Comparison of ENCODE assay signal across 24 cellular contexts in genomic region chr7:80458822-80459725, GRCh38. TPM values are rescaled to one million over a fixed set of nuclear protein-coding genes. Genes with fewer than 3 reads are reported as not detected.
"Had no signal": no experiment of that assay in that cellular context is flagged by ENCODE, and none has a peak within 500 bp of the region (broad histone marks: within the 10 kb centered on the region; RNA-seq: fewer than 3 reads in every experiment).

No MANE protein-coding gene starts in this region.

- H3K4me3 ChIP-seq: coronary artery, lung, upper lobe of right lung had no signal

- H3K4me1 Mint-ChIP-seq: activated CD4-positive, alpha-beta memory T cell treated with anti-CD3 and anti-CD28 coated beads, Interleukin-2, amount 10 ng/mL, durations not matched to agents 7 days and 5 days; activated CD8-positive, alpha-beta memory T cell treated with anti-CD3 and anti-CD28 coated beads, Interleukin-2, amount 10 ng/mL, durations not matched to agents 7 days and 5 days; activated naive CD8-positive, alpha-beta T cell treated with anti-CD3 and anti-CD28 coated beads, Interleukin-2, amount 50 U/mL, for 24 hours; neural crest cell had no signal

- FAIRE-seq: keratinocyte had no signal

- ATAC-seq: activated CD8-positive, alpha-beta memory T cell treated with anti-CD3 and anti-CD28 coated beads, Interleukin-2, amount 10 ng/mL, durations not matched to agents 7 days and 5 days; activated naive CD8-positive, alpha-beta T cell treated with anti-CD3 and anti-CD28 coated beads, Interleukin-2, amount 50 U/mL, for 24 hours; heart right ventricle; left colon; naive thymus-derived CD4-positive, alpha-beta T cell; upper lobe of right lung had no signal

- H3K9me3 ChIP-seq: heart right ventricle, upper lobe of right lung had no signal

- H3K27me3 Mint-ChIP-seq: activated CD4-positive, alpha-beta memory T cell treated with anti-CD3 and anti-CD28 coated beads, Interleukin-2, amount 10 ng/mL, durations not matched to agents 7 days and 5 days; activated CD8-positive, alpha-beta memory T cell treated with anti-CD3 and anti-CD28 coated beads, Interleukin-2, amount 10 ng/mL, durations not matched to agents 7 days and 5 days; progenitor cell of endocrine pancreas had no signal

- H3K36me3 ChIP-seq: heart right ventricle, upper lobe of right lung had no signal

- H3K4me3 Mint-ChIP-seq: activated CD4-positive, alpha-beta memory T cell treated with anti-CD3 and anti-CD28 coated beads, Interleukin-2, amount 10 ng/mL, durations not matched to agents 7 days and 5 days; activated CD8-positive, alpha-beta memory T cell treated with anti-CD3 and anti-CD28 coated beads, Interleukin-2, amount 10 ng/mL, durations not matched to agents 7 days and 5 days; activated naive CD8-positive, alpha-beta T cell treated with anti-CD3 and anti-CD28 coated beads, Interleukin-2, amount 50 U/mL, for 24 hours; activated T-helper 1 cell treated with anti-CD3 and anti-CD28 coated beads, Interleukin-12 subunit alpha, Interleukin-12 subunit beta, Interleukin-2, Interleukin-4 antibody, amounts not matched to agents 30 ng/mL and 10 ng/mL and 1 ng/mL, durations not matched to agents 14 hours and 24 hours and 36 hours; naive thymus-derived CD4-positive, alpha-beta T cell; neural crest cell had no signal

- H3K9me3 Mint-ChIP-seq: activated naive CD8-positive, alpha-beta T cell treated with anti-CD3 and anti-CD28 coated beads, Interleukin-2, amount 50 U/mL, for 24 hours; activated T-helper 1 cell treated with anti-CD3 and anti-CD28 coated beads, Interleukin-12 subunit alpha, Interleukin-12 subunit beta, Interleukin-2, Interleukin-4 antibody, amounts not matched to agents 30 ng/mL and 10 ng/mL and 1 ng/mL, durations not matched to agents 14 hours and 24 hours and 36 hours; neural crest cell had no signal

- H3K4me1 ChIP-seq: upper lobe of right lung had no signal

- H3K27me3 ChIP-seq: heart right ventricle, upper lobe of right lung had no signal

- H3K36me3 Mint-ChIP-seq: activated CD8-positive, alpha-beta memory T cell treated with anti-CD3 and anti-CD28 coated beads, Interleukin-2, amount 10 ng/mL, durations not matched to agents 7 days and 5 days; naive thymus-derived CD4-positive, alpha-beta T cell had no signal

- H3K27ac Mint-ChIP-seq: activated CD4-positive, alpha-beta memory T cell treated with anti-CD3 and anti-CD28 coated beads, Interleukin-2, amount 10 ng/mL, durations not matched to agents 7 days and 5 days; activated CD8-positive, alpha-beta memory T cell treated with anti-CD3 and anti-CD28 coated beads, Interleukin-2, amount 10 ng/mL, durations not matched to agents 7 days and 5 days; activated naive CD8-positive, alpha-beta T cell treated with anti-CD3 and anti-CD28 coated beads, Interleukin-2, amount 50 U/mL, for 24 hours; activated T-helper 1 cell treated with anti-CD3 and anti-CD28 coated beads, Interleukin-12 subunit alpha, Interleukin-12 subunit beta, Interleukin-2, Interleukin-4 antibody, amounts not matched to agents 30 ng/mL and 10 ng/mL and 1 ng/mL, durations not matched to agents 14 hours and 24 hours and 36 hours; naive thymus-derived CD4-positive, alpha-beta T cell; progenitor cell of endocrine pancreas had no signal

- DNase-seq: activated CD4-positive, alpha-beta memory T cell treated with anti-CD3 and anti-CD28 coated beads, Interleukin-2, amount 10 ng/mL, durations not matched to agents 7 days and 5 days; activated CD4-positive, alpha-beta T cell treated with anti-CD3 and anti-CD28 coated beads for 48 hours; activated CD8-positive, alpha-beta memory T cell treated with anti-CD3 and anti-CD28 coated beads, Interleukin-2, amount 10 ng/mL, durations not matched to agents 7 days and 5 days; activated gamma-delta T cell; activated naive CD4-positive, alpha-beta T cell treated with anti-CD3 and anti-CD28 coated beads, Interleukin-2, amount 50 U/mL, for 16 hours; activated naive CD8-positive, alpha-beta T cell treated with anti-CD3 and anti-CD28 coated beads, Interleukin-2, amount 50 U/mL, for 24 hours; activated T-cell treated with anti-CD3 and anti-CD28 coated beads for 4 hours; cerebellar nuclear complex; foreskin fibroblast; heart right ventricle; left colon; naive thymus-derived CD4-positive, alpha-beta T cell; stimulated activated CD4-positive, alpha-beta T cell treated with anti-CD3 and anti-CD28 coated beads, Interleukin-4, amount 100 ng/mL, for 24 hours; stimulated activated naive CD4-positive, alpha-beta T cell treated with Interleukin-2 at 50 U/mL for 16 hours; upper lobe of right lung had no signal

- H3K27ac ChIP-seq: coronary artery, heart right ventricle, upper lobe of right lung had no signal

RNA-seq across cellular contexts. Expression of gene GNAT3, which starts 52.8 kb away (rescaled TPM):
- total RNA-seq: activated CD4-positive, alpha-beta memory T cell treated with anti-CD3 and anti-CD28 coated beads, Interleukin-2, amount 10 ng/mL, durations not matched to agents 7 days and 5 days; activated CD8-positive, alpha-beta memory T cell treated with anti-CD3 and anti-CD28 coated beads, Interleukin-2, amount 10 ng/mL, durations not matched to agents 7 days and 5 days; activated T-helper 1 cell treated with anti-CD3 and anti-CD28 coated beads, Interleukin-12 subunit alpha, Interleukin-12 subunit beta, Interleukin-2, Interleukin-4 antibody, amounts not matched to agents 30 ng/mL and 10 ng/mL and 1 ng/mL, durations not matched to agents 14 hours and 24 hours and 36 hours; heart right ventricle; left colon; lung; naive thymus-derived CD4-positive, alpha-beta T cell; neural crest cell; osteocyte; progenitor cell of endocrine pancreas; subcutaneous adipose tissue; T-helper 2 cell treated with Interferon-gamma antibody and Interleukin-4, amounts not matched to agents 100 ng/mL and 5 ng/mL, for 36 hours; upper lobe of right lung had no signal
- polyA plus RNA-seq: heart right ventricle; keratinocyte; lung; naive thymus-derived CD4-positive, alpha-beta T cell had no signal
